In genomic region chr5:149450199-149450598, GRCh38 we compare ENCODE assay signal across 1 cellular context.
TF ChIP-seq lines count a peak whose summit lies in the region.

No MANE protein-coding gene starts in this region.

TF ChIP-seq in HepG2, 621 proteins besides CTCF, POLR2A, EP300 and RAD21 (continued from another document):
- TF ChIP-seq ZBED4 (CRISPR knock-in tag; IDR thresholded peaks at IDR 0.05; ENCODE audit: borderline replicate concordance) (no peak), NCOA2 (CRISPR knock-in tag; IDR thresholded peaks at IDR 0.05) (no peak), SP2 (CRISPR knock-in tag; IDR thresholded peaks at IDR 0.05) (no peak), CBX5 (CRISPR knock-in tag; IDR thresholded peaks at IDR 0.05; ENCODE audit: borderline replicate concordance) (no peak), IKZF4 (CRISPR knock-in tag; IDR thresholded peaks at IDR 0.05; ENCODE audit: borderline replicate concordance, low read depth, not compliant biosample characterization) (no peak), ZKSCAN1 (IDR thresholded peaks at IDR 0.05; ENCODE audit: low read length) (no peak), ZNF253 (CRISPR knock-in tag; IDR thresholded peaks at IDR 0.05; ENCODE audit: borderline replicate concordance) (no peak), AKAP8 (CRISPR knock-in tag; IDR thresholded peaks at IDR 0.05) (no peak), NFE2L1 (CRISPR knock-in tag; IDR thresholded peaks at IDR 0.05; ENCODE audit: borderline replicate concordance) (no peak)
